ENCODE assay signal across 1 cellular context in the genomic region with DNA sequence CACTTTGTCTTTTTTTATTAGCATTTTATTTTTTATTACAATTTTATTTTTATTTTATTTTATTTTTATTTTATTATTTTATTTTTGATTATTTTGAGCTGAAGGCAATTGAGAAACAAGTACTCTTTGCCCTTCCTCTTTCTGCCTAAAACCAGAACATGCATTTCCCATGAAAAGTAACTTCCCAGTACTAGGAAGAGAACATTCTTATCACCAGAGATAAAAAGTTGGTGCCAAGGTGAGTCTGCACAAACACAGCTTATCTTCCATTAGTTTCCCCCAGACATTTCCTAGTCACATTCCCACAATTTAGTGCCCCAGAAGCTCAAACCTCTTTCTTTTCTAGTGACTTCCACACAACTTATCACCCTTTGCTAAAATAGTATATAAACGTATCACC.
A peak's percentile ranks its signal among the peaks of the same experiment; 100 is the strongest.
TF ChIP-seq lines count a peak whose summit lies in the region.

No MANE protein-coding gene starts in this region.

TF ChIP-seq in K562, 482 proteins besides CTCF, POLR2A, EP300 and RAD21 (continued from another document):
- TF ChIP-seq CREB1 (IDR thresholded peaks at IDR 0.05) (no peak), CREB1 (CRISPR knock-in tag; IDR thresholded peaks at IDR 0.05) (no peak), LEF1 (IDR thresholded peaks at IDR 0.05) (no peak), SPI1 (IDR thresholded peaks at IDR 0.05; ENCODE audit: borderline replicate concordance, low read depth, low read length) (peak; percentile 73; the same call in 1 of the 2 replicates), NFYB (IDR thresholded peaks at IDR 0.05; ENCODE audit: extremely low read depth, insufficient read length) (no peak), C11orf30 (IDR thresholded peaks at IDR 0.05; ENCODE audit: low read depth) (peak; percentile 16; the same call in 1 of the 2 replicates), ZZZ3 (IDR thresholded peaks at IDR 0.05) (no peak), FIP1L1 (IDR thresholded peaks at IDR 0.05; ENCODE audit: low read depth, low read length, poor library complexity, severe bottlenecking) (no peak), ZEB2 (IDR thresholded peaks at IDR 0.05) (0 out of 2 replicates have a peak, but pooled peaks have one; percentile 60), CTBP1 (IDR thresholded peaks at IDR 0.05; ENCODE audit: borderline replicate concordance) (peak; percentile 49; the same call in 1 of the 2 replicates), SMARCC2 (IDR thresholded peaks at IDR 0.05; ENCODE audit: low read depth) (peak; percentile 38; the same call in 1 of the 2 replicates), NFE2 (IDR thresholded peaks at IDR 0.05; ENCODE audit: low read depth) (peak; percentile 72), ARHGAP35 (IDR thresholded peaks at IDR 0.05; ENCODE audit: partially characterized antibody) (no peak), ARID1B (IDR thresholded peaks at IDR 0.05) (peak; percentile 79), ZNF354B (CRISPR knock-in tag; IDR thresholded peaks at IDR 0.05) (no peak), ETV6 (IDR thresholded peaks at IDR 0.05; ENCODE audit: borderline replicate concordance in 1 of 2, low read depth in 2 of 2, low read length in 1 of 2) (peak; percentile 50 to 81; a peak in 2 of 4 replicates), ETV6 (CRISPR knock-in tag; IDR thresholded peaks at IDR 0.05; ENCODE audit: borderline replicate concordance) (no peak), DPF2 (IDR thresholded peaks at IDR 0.05) (peak; percentile 63), ZNF766 (CRISPR knock-in tag; conservative IDR thresholded peaks at IDR 0.05) (0 out of 2 replicates have a peak, but pooled peaks have one; percentile 39), SMARCA4 (IDR thresholded peaks at IDR 0.05) (peak; percentile 59), COPS2 (conservative IDR thresholded peaks at IDR 0.05) (no peak), JUND (IDR thresholded peaks at IDR 0.05; ENCODE audit: borderline replicate concordance, low read depth, low read length) (peak; percentile 19; the same call in 1 of the 2 replicates), JUND (tag; IDR thresholded peaks at IDR 0.05; ENCODE audit: borderline replicate concordance, low read depth, low read length) (peak; percentile 57; the same call in 1 of the 3 replicates), TCF7L2 (IDR thresholded peaks at IDR 0.05; ENCODE audit: low read depth, low read length) (no peak), CBFA2T3 (IDR thresholded peaks at IDR 0.05) (peak; percentile 41), TAF7 (tag; IDR thresholded peaks at IDR 0.05) (no peak)
- TF ChIP-seq, protein P1, sequence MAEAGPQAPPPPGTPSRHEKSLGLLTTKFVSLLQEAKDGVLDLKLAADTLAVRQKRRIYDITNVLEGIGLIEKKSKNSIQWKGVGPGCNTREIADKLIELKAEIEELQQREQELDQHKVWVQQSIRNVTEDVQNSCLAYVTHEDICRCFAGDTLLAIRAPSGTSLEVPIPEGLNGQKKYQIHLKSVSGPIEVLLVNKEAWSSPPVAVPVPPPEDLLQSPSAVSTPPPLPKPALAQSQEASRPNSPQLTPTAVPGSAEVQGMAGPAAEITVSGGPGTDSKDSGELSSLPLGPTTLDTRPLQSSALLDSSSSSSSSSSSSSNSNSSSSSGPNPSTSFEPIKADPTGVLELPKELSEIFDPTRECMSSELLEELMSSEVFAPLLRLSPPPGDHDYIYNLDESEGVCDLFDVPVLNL (CRISPR knock-in tag; IDR thresholded peaks at IDR 0.05; ENCODE audit: low read depth) = no peak
- TF ChIP-seq, protein P2, sequence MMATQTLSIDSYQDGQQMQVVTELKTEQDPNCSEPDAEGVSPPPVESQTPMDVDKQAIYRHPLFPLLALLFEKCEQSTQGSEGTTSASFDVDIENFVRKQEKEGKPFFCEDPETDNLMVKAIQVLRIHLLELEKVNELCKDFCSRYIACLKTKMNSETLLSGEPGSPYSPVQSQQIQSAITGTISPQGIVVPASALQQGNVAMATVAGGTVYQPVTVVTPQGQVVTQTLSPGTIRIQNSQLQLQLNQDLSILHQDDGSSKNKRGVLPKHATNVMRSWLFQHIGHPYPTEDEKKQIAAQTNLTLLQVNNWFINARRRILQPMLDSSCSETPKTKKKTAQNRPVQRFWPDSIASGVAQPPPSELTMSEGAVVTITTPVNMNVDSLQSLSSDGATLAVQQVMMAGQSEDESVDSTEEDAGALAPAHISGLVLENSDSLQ (IDR thresholded peaks at IDR 0.05) = no peak
- TF ChIP-seq, protein P3, sequence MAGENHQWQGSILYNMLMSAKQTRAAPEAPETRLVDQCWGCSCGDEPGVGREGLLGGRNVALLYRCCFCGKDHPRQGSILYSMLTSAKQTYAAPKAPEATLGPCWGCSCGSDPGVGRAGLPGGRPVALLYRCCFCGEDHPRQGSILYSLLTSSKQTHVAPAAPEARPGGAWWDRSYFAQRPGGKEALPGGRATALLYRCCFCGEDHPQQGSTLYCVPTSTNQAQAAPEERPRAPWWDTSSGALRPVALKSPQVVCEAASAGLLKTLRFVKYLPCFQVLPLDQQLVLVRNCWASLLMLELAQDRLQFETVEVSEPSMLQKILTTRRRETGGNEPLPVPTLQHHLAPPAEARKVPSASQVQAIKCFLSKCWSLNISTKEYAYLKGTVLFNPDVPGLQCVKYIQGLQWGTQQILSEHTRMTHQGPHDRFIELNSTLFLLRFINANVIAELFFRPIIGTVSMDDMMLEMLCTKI (IDR thresholded peaks at IDR 0.05; ENCODE audit: partially characterized antibody) = no peak
- TF ChIP-seq, protein P4, sequence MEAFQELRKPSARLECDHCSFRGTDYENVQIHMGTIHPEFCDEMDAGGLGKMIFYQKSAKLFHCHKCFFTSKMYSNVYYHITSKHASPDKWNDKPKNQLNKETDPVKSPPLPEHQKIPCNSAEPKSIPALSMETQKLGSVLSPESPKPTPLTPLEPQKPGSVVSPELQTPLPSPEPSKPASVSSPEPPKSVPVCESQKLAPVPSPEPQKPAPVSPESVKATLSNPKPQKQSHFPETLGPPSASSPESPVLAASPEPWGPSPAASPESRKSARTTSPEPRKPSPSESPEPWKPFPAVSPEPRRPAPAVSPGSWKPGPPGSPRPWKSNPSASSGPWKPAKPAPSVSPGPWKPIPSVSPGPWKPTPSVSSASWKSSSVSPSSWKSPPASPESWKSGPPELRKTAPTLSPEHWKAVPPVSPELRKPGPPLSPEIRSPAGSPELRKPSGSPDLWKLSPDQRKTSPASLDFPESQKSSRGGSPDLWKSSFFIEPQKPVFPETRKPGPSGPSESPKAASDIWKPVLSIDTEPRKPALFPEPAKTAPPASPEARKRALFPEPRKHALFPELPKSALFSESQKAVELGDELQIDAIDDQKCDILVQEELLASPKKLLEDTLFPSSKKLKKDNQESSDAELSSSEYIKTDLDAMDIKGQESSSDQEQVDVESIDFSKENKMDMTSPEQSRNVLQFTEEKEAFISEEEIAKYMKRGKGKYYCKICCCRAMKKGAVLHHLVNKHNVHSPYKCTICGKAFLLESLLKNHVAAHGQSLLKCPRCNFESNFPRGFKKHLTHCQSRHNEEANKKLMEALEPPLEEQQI (IDR thresholded peaks at IDR 0.05) = no peak
- TF ChIP-seq, protein P5, sequence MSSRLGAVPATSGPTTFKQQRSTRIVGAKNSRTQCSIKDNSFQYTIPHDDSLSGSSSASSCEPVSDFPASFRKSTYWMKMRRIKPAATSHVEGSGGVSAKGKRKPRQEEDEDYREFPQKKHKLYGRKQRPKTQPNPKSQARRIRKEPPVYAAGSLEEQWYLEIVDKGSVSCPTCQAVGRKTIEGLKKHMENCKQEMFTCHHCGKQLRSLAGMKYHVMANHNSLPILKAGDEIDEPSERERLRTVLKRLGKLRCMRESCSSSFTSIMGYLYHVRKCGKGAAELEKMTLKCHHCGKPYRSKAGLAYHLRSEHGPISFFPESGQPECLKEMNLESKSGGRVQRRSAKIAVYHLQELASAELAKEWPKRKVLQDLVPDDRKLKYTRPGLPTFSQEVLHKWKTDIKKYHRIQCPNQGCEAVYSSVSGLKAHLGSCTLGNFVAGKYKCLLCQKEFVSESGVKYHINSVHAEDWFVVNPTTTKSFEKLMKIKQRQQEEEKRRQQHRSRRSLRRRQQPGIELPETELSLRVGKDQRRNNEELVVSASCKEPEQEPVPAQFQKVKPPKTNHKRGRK (tag; IDR thresholded peaks at IDR 0.05) = no peak
TF ChIP-seq in K562: peak in this region for 17.
